Comparison of ENCODE assay signal across 12 cellular contexts in the genomic region with DNA sequence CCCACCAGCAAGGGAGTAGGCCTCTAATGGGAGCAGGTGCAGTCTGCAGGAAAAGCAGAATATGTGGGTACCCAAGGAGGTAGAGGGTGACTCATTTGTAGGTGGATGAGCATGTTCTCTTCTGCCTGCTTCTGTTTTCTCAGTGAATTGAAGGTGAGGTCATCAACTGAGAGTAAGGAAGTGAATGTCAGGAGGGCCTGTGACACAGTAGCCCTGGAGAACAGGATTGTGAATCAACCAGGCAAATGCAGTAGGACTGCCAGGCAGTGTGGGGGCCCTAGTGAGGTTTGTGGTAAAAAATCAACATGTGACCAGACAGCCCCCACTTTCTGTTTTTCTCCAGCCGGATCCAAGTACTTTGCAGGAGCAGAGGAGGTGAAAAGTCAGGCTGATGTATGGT.
DNase-seq lines count a peak whose midpoint lies in the region; ATAC-seq, FAIRE-seq and TF ChIP-seq lines count a peak whose summit lies in the region.
"Had no signal": no experiment of that assay in that cellular context is flagged by ENCODE, and none has a peak within 500 bp of the region (broad histone marks: within the 10 kb centered on the region; RNA-seq: fewer than 3 reads in every experiment).

No MANE protein-coding gene starts in this region.

- H3K36me3 Mint-ChIP-seq in activated CD4-positive, alpha-beta T cell treated with anti-CD3 and anti-CD28 coated beads for 36 hours (ENCODE audit: low read depth) = no peaks in the 10 kb centered on the region

- no peak overlapping the region for H3K27ac Mint-ChIP-seq in activated CD4-positive, alpha-beta T cell treated with anti-CD3 and anti-CD28 coated beads for 36 hours
- H3K27ac Mint-ChIP-seq: activated naive CD8-positive, alpha-beta T cell treated with anti-CD3 and anti-CD28 coated beads, Interleukin-2, amount 50 U/mL, for 24 hours had no signal

- ATAC-seq in activated CD4-positive, alpha-beta T cell treated with anti-CD3 and anti-CD28 coated beads for 36 hours = peak; percentile 55
- ATAC-seq in HG03469 (IDR thresholded peaks at IDR 0.05; ENCODE audit: unreplicated experiment) (peak; percentile 82), heart left ventricle (no peak), HG02642 (IDR thresholded peaks at IDR 0.05; ENCODE audit: poor library complexity, unreplicated experiment) (no peak)
- ATAC-seq: activated naive CD8-positive, alpha-beta T cell treated with anti-CD3 and anti-CD28 coated beads, Interleukin-2, amount 50 U/mL, for 24 hours; Panc1 had no signal

- H3K4me1 Mint-ChIP-seq in activated CD4-positive, alpha-beta T cell treated with anti-CD3 and anti-CD28 coated beads for 36 hours = no peaks in the 10 kb centered on the region
- H3K4me1 Mint-ChIP-seq: activated naive CD8-positive, alpha-beta T cell treated with anti-CD3 and anti-CD28 coated beads, Interleukin-2, amount 50 U/mL, for 24 hours had no signal

- H4K20me1 ChIP-seq in smooth muscle cell (ENCODE audit: low read depth) = no peaks in the 10 kb centered on the region

- POLR2A ChIA-PET in activated CD4-positive, alpha-beta T cell treated with anti-CD3 and anti-CD28 coated beads for 36 hours (lab: Charles Lee) = no interaction called here

- 73% methylated on average over 1 of the region's 1 CpG for WGBS in smooth muscle cell (ENCODE audit: low lambda C conversion rate)
- WGBS in heart left ventricle, 4 donors = 78 to 90% (median 82%) methylated on average over 1 of the region's 1 CpG

- no peak overlapping the region for H3K4me3 ChIP-seq in bronchial epithelial cell (ENCODE audit: low read depth, low read length)
- H3K4me3 ChIP-seq in smooth muscle cell = no peak overlapping the region
- H3K4me3 ChIP-seq in heart left ventricle = no peak overlapping the region

- CTCF ChIA-PET in activated CD4-positive, alpha-beta T cell treated with anti-CD3 and anti-CD28 coated beads for 36 hours (lab: Charles Lee) = no interaction called here

- H3K27me3 Mint-ChIP-seq in activated CD4-positive, alpha-beta T cell treated with anti-CD3 and anti-CD28 coated beads for 36 hours = peaks cover 2% of the 10 kb centered on the region
- H3K27me3 Mint-ChIP-seq: activated naive CD8-positive, alpha-beta T cell treated with anti-CD3 and anti-CD28 coated beads, Interleukin-2, amount 50 U/mL, for 24 hours had no signal

- no peak overlapping the region for H2AFZ ChIP-seq in smooth muscle cell (ENCODE audit: low read depth)

- no peaks in the 10 kb centered on the region for H3K9me3 ChIP-seq in smooth muscle cell (replicated peaks; ENCODE audit: low read depth)
- no peaks in the 10 kb centered on the region for H3K9me3 ChIP-seq in heart left ventricle

- H3K4me3 Mint-ChIP-seq in activated CD4-positive, alpha-beta T cell treated with anti-CD3 and anti-CD28 coated beads for 36 hours = no peak overlapping the region
- H3K4me3 Mint-ChIP-seq: activated naive CD8-positive, alpha-beta T cell treated with anti-CD3 and anti-CD28 coated beads, Interleukin-2, amount 50 U/mL, for 24 hours had no signal

- H3K36me3 ChIP-seq in bronchial epithelial cell (ENCODE audit: control insufficient read depth, insufficient read depth, low read length) (no peaks in the 10 kb centered on the region), smooth muscle cell (ENCODE audit: low read depth) (no peaks in the 10 kb centered on the region), heart left ventricle (no peaks in the 10 kb centered on the region)

- TF ChIP-seq CTCF in bronchial epithelial cell (IDR thresholded peaks at IDR 0.05; ENCODE audit: insufficient read depth, low read length, severe bottlenecking) = peak; percentile 22
- TF ChIP-seq CTCF in smooth muscle cell (IDR thresholded peaks at IDR 0.05; ENCODE audit: borderline replicate concordance, insufficient read depth, poor library complexity, severe bottlenecking) = no peak
- no peak for TF ChIP-seq CTCF in heart left ventricle (IDR thresholded peaks at IDR 0.05)

- intact Hi-C loops in activated CD4-positive, alpha-beta T cell treated with anti-CD3 and anti-CD28 coated beads for 36 hours (cut with DNase I, micrococcal nuclease) = no loop called here
- intact Hi-C loops in heart left ventricle (cut with DNase I) = no loop called here

- peak; percentile 100 for FAIRE-seq in bronchial epithelial cell (lab: Jason Lieb, UNC)

- no peaks in the 10 kb centered on the region for H3K79me2 ChIP-seq in smooth muscle cell (ENCODE audit: low read depth)

- no peak overlapping the region for H3K9ac ChIP-seq in smooth muscle cell (ENCODE audit: low read depth)

- no peak for TF ChIP-seq POLR2A in heart left ventricle (IDR thresholded peaks at IDR 0.05)

- H3K9me3 Mint-ChIP-seq in activated CD4-positive, alpha-beta T cell treated with anti-CD3 and anti-CD28 coated beads for 36 hours (ENCODE audit: low read depth) = peaks cover 3% of the 10 kb centered on the region
- H3K9me3 Mint-ChIP-seq: activated naive CD8-positive, alpha-beta T cell treated with anti-CD3 and anti-CD28 coated beads, Interleukin-2, amount 50 U/mL, for 24 hours had no signal

- H3K27ac ChIP-seq in smooth muscle cell (ENCODE audit: low read depth) (peak overlapping the region; percentile 51), heart left ventricle (no peak overlapping the region)

- H3K4me1 ChIP-seq in smooth muscle cell (ENCODE audit: low read depth) (no peaks in the 10 kb centered on the region), heart left ventricle (peaks cover 0 to 16% (median under 1%) of the 10 kb centered on the region in 12 donors)

- DNase-seq in activated CD4-positive, alpha-beta T cell treated with anti-CD3 and anti-CD28 coated beads for 36 hours = no peak
- DNase-seq in activated CD4-positive, alpha-beta T cell treated with anti-CD3 and anti-CD28 coated beads, Interleukin-2, amount 50 U/mL, for 1 hour = no peak
- DNase-seq in bronchial epithelial cell (ENCODE audit: low read depth) = peak; percentile 98
- no peak for DNase-seq in smooth muscle cell (lab: John Stamatoyannopoulos, UW; ENCODE audit: unreplicated experiment)
- DNase-seq in stimulated activated CD4-positive, alpha-beta T cell treated with anti-CD3 and anti-CD28 coated beads, Interleukin-12 subunit alpha, Interleukin-12 subunit beta, amount 100 ng/mL, for 4 hours = no peak
- no peak for DNase-seq in heart left ventricle
- DNase-seq: activated naive CD8-positive, alpha-beta T cell treated with anti-CD3 and anti-CD28 coated beads, Interleukin-2, amount 50 U/mL, for 24 hours; effector memory CD4-positive, alpha-beta T cell; NCI-H2171 treated with DMSO at 0.1 percent for 48 hours had no signal

- H3K4me2 ChIP-seq in smooth muscle cell = no peak overlapping the region

- H3K27me3 ChIP-seq in bronchial epithelial cell (ENCODE audit: control insufficient read depth, insufficient read depth, low read length) (no peaks in the 10 kb centered on the region), smooth muscle cell (ENCODE audit: low read depth) (no peaks in the 10 kb centered on the region), heart left ventricle (no peaks in the 10 kb centered on the region)

- no peaks in the 10 kb centered on the region for H3F3A ChIP-seq in smooth muscle cell (ENCODE audit: low read depth)

Comparison
In these comparisons a context has a peak if more than half of its experiments do, and no peak if none do; other contexts are left out.
1. ATAC-seq: peak in activated CD4-positive, alpha-beta T cell treated with anti-CD3 and anti-CD28 coated beads for 36 hours (single experiment) and HG03469 (single experiment); none in heart left ventricle (0 of 4) and HG02642 (single experiment).